In genomic region chr11:61968758-61969390, GRCh38 we compare ENCODE assay signal across 1 cellular context.
TF ChIP-seq lines count a peak whose summit lies in the region.

No MANE protein-coding gene starts in this region.

TF ChIP-seq in GM23338, 12 proteins besides CTCF, POLR2A, EP300 and RAD21 (continued from another document):
- TF ChIP-seq ZNF462 (CRISPR knock-in tag; IDR thresholded peaks at IDR 0.05) (no peak), ETS1 (IDR thresholded peaks at IDR 0.05) (no peak), EZH2 (IDR thresholded peaks at IDR 0.05; ENCODE audit: low read depth, unreplicated experiment) (no peak), JUNB (IDR thresholded peaks at IDR 0.05; ENCODE audit: unreplicated experiment) (no peak), CREB1 (CRISPR knock-in tag; IDR thresholded peaks at IDR 0.05; ENCODE audit: low read depth) (no peak)
